In the genomic region with DNA sequence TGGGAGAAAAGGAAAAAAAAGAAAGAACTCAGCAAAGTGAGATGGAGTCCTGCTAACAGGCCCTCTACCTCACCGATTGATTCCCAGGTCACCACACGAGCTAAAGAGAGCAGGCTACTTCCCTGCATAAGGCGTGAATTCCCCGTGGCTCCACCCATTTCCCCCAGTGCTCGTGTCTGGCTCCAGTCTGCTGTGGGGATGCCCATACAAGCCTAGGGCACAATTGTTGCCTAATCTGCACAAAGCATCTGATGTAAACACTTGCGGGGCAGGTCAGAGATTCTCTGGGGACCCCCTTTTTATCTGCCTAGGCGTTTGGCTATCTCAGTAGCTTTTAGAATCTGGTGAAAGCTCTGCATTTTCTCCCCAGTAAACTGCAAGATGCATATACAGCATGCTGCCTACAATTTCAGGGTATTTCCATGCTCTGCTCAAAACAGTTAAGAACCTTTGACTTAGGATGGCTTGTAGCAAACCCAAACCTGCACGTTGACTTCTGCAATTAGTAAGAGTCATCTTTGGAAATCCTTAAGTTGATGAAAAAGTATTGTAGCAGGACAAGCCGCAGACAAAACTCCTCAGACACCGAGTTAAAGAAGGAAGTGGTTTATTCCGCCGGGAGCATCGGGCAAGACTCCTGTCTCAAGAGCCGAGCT, we compare ENCODE assay signal across 14 cellular contexts. TPM values are rescaled to one million over a fixed set of nuclear protein-coding genes. Genes with fewer than 3 reads are reported as not detected.
DNase-seq lines count a peak whose midpoint lies in the region; ATAC-seq and TF ChIP-seq lines count a peak whose summit lies in the region.
"Had no signal": no experiment of that assay in that cellular context is flagged by ENCODE, and none has a peak within 500 bp of the region (broad histone marks: within the 10 kb centered on the region; RNA-seq: fewer than 3 reads in every experiment).

No MANE protein-coding gene starts in this region.

- DNase-seq in GM03348 (ENCODE audit: low spot score) (peak; percentile 10), GM23338 (ENCODE audit: low spot score) (no peak), OCI-M1 (lab: John Stamatoyannopoulos, UW) (peak; percentile 82), PC-9 (no peak), ascending aorta (ENCODE audit: low spot score in 2 of 2) (no peak), GM13977 (ENCODE audit: low spot score) (no peak)
- no peak for DNase-seq in stimulated activated CD4-positive, alpha-beta T cell treated with anti-CD3 and anti-CD28 coated beads, Interleukin-12 subunit alpha, Interleukin-12 subunit beta, amount 100 ng/mL, for 4 hours
- DNase-seq: brain microvascular endothelial cell; CD4-positive, alpha-beta T cell; NCI-H187; transverse colon had no signal

- ATAC-seq in GM23338, result no peak; the same call in 2 of the 3 replicates
- ATAC-seq: sciatic nerve had no signal

- H3K9me2 ChIP-seq in GM23338 (ENCODE audit: insufficient read depth) (no peaks in the 10 kb centered on the region), PC-9 (ENCODE audit: insufficient read depth) (no peaks in the 10 kb centered on the region)

- in situ Hi-C loops in GM13977 (cut with MboI; ENCODE audit: low pct_unique_long_range_greater_than_20kb, low sequenced_read_pairs, unreplicated experiment), result no loop called here

- H4K20me1 ChIP-seq in GM23338 (replicated peaks; ENCODE audit: insufficient read depth), result no peaks in the 10 kb centered on the region
- H4K20me1 ChIP-seq in PC-9 (ENCODE audit: insufficient read depth), result no peaks in the 10 kb centered on the region

- 0 out of 2 replicates have a peak overlapping the region, but pooled peaks have one; percentile 10 for H3K9ac ChIP-seq in iPS-20b (ENCODE audit: low read depth, low read length)

- peaks cover 5% of the 10 kb centered on the region for H3K27me3 Mint-ChIP-seq in GM23338 (ENCODE audit: insufficient read depth, low read depth, poor library complexity)

- CTCF ChIA-PET in PC-9 (lab: Charles Lee), result no interaction called here

- H3K4me3 ChIP-seq in GM23338 (no peak overlapping the region), iPS-20b (ENCODE audit: low read length) (no peak overlapping the region), PC-9 (no peak overlapping the region), ascending aorta (no peak overlapping the region)
- H3K4me3 ChIP-seq: transverse colon had no signal

- H3K4me2 ChIP-seq in GM23338 (peak overlapping the region; percentile 60; the same call in 1 of the 2 replicates), PC-9 (no peak overlapping the region)

- BruUV-seq in PC-9 (replicated peaks; lab: Mats Ljungman, UMichigan), result no TSS peak

- H3F3A ChIP-seq in GM23338 (replicated peaks; ENCODE audit: low read depth), result no peaks in the 10 kb centered on the region
- no peaks in the 10 kb centered on the region for H3F3A ChIP-seq in PC-9 (ENCODE audit: insufficient read depth, low read depth)

- H3K36me3 Mint-ChIP-seq in GM23338 (ENCODE audit: low read depth), result peaks cover 40% of the 10 kb centered on the region

- no peak overlapping the region for H3K27ac Mint-ChIP-seq in GM23338
- H3K27ac Mint-ChIP-seq: CD4-positive, alpha-beta T cell had no signal

- intact Hi-C loops in PC-9 (cut with micrococcal nuclease; ENCODE audit: unreplicated experiment) (no loop called here), ascending aorta (cut with DNase I) (no loop called here)

- H3K36me3 ChIP-seq in GM23338 (ENCODE audit: insufficient read depth) (peaks cover 12% of the 10 kb centered on the region; the same call in 1 of the 2 replicates), iPS-20b (ENCODE audit: insufficient read depth, low read depth, low read length) (no peaks in the 10 kb centered on the region), PC-9 (ENCODE audit: low read depth) (no peaks in the 10 kb centered on the region), ascending aorta (no peaks in the 10 kb centered on the region)
- H3K36me3 ChIP-seq: brain microvascular endothelial cell, transverse colon had no signal

- H3K9me3 ChIP-seq in iPS-20b (ENCODE audit: insufficient read depth, low read depth, low read length) (peaks cover 7% of the 10 kb centered on the region; the same call in 1 of the 2 replicates), PC-9 (ENCODE audit: insufficient read depth, low read depth) (peaks cover 2% of the 10 kb centered on the region), ascending aorta (no peaks in the 10 kb centered on the region)
- H3K9me3 ChIP-seq: transverse colon had no signal

- H3K4me1 Mint-ChIP-seq in GM23338, result peaks cover 48% of the 10 kb centered on the region

- no peak overlapping the region for H3K4me3 Mint-ChIP-seq in GM23338
- H3K4me3 Mint-ChIP-seq: CD4-positive, alpha-beta T cell had no signal

- POLR2A ChIA-PET in PC-9 (lab: Charles Lee; ENCODE audit: unreplicated experiment), result no interaction called here

- H3K27ac ChIP-seq in GM23338 (ENCODE audit: low read depth) (no peak overlapping the region), iPS-20b (ENCODE audit: low read length) (no peak overlapping the region), PC-9 (no peak overlapping the region), ascending aorta (no peak overlapping the region)
- H3K27ac ChIP-seq: brain microvascular endothelial cell, epithelial cell of prostate, transverse colon had no signal

- H3K9me3 Mint-ChIP-seq in GM23338, result peaks cover 45% of the 10 kb centered on the region

- H2AFZ ChIP-seq in GM23338 (peak overlapping the region; percentile 48; the same call in 1 of the 2 replicates), PC-9 (no peak overlapping the region)

- peaks cover 41% of the 10 kb centered on the region for H3K4me1 ChIP-seq in GM23338 (ENCODE audit: insufficient read depth)
- H3K4me1 ChIP-seq in iPS-20b (ENCODE audit: insufficient read depth, low read length), result peaks cover 43% of the 10 kb centered on the region
- H3K4me1 ChIP-seq in PC-9 (replicated peaks; ENCODE audit: insufficient read depth), result no peaks in the 10 kb centered on the region
- H3K4me1 ChIP-seq in ascending aorta, result no peaks in the 10 kb centered on the region
- H3K4me1 ChIP-seq: transverse colon had no signal

- H3K27me3 ChIP-seq in GM23338 (ENCODE audit: insufficient read depth) (no peaks in the 10 kb centered on the region), iPS-20b (ENCODE audit: insufficient read depth, low read length) (no peaks in the 10 kb centered on the region), PC-9 (ENCODE audit: insufficient read depth, low read depth) (no peaks in the 10 kb centered on the region), ascending aorta (no peaks in the 10 kb centered on the region)
- H3K27me3 ChIP-seq: brain microvascular endothelial cell, transverse colon had no signal

- no peak for TF ChIP-seq CTCF in GM23338 (conservative IDR thresholded peaks at IDR 0.05; ENCODE audit: low read depth in 2 of 2)
- TF ChIP-seq CTCF in PC-9 (conservative IDR thresholded peaks at IDR 0.05), result no peak
- TF ChIP-seq CTCF in ascending aorta (IDR thresholded peaks at IDR 0.05), result no peak
- TF ChIP-seq CTCF in GM13977 (IDR thresholded peaks at IDR 0.05; ENCODE audit: extremely low read depth, insufficient read depth, missing control alignments), result no peak

- H3K79me2 ChIP-seq in GM23338 (replicated peaks; ENCODE audit: insufficient read depth) (no peaks in the 10 kb centered on the region), PC-9 (ENCODE audit: low read depth) (no peaks in the 10 kb centered on the region)

TF ChIP-seq in GM23338, 12 proteins besides CTCF, POLR2A, EP300 and RAD21:
- TF ChIP-seq POLR2AphosphoS5 (IDR thresholded peaks at IDR 0.05; ENCODE audit: low read depth), result no peak

RNA-seq across cellular contexts. Expression of gene MYO3B, which starts 34.8 kb away (rescaled TPM):
- 0.19 and 0.42 TPM in 2 replicates for total RNA-seq in GM23338 (2014; rRNA removed; shearing (Covaris generic))
- 0.10 TPM in 1 of 2 replicates, not detected in the other for polyA plus RNA-seq in GM23338 (2016; fragmentation: Nextera tagmentation; extraction: Ambion mirVana)
- 5.3 and 6.7 TPM in 2 replicates for total RNA-seq in PC-9 (2021)
- total RNA-seq in ascending aorta, result not detected
- total RNA-seq: CD4-positive, alpha-beta T cell had no signal

Comparison
In these comparisons a context has a peak if more than half of its experiments do, and no peak if none do; other contexts are left out.
1. DNase-seq: peak in GM03348 (single experiment) and OCI-M1 (single experiment); none in GM23338 (single experiment), stimulated activated CD4-positive, alpha-beta T cell treated with anti-CD3 and anti-CD28 coated beads, Interleukin-12 subunit alpha, Interleukin-12 subunit beta, amount 100 ng/mL, for 4 hours (single experiment), PC-9 (0 of 2), ascending aorta (0 of 2) and GM13977 (single experiment).